In the genomic region with DNA sequence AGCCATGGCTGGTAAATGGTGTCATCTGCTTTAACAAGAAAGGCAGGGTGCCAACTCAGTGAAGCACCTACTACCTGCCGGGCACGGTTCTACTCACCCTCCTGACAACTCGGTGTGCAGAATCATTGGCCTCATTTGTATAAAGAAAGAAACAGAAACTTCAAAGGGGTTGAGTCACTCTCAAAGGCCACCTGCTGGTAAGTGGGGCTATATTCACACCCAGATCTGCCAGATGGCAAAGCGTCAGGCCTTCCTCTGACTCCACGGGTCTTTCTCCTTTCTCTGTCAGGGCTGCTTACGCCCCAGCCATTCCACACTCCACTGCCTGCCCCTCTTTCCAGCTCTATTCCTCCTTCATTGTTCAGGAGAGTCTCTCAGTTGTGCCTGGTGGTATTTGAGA, we compare ENCODE assay signal across 10 cellular contexts.
DNase-seq lines count a peak whose midpoint lies in the region; ATAC-seq and TF ChIP-seq lines count a peak whose summit lies in the region.
"Had no signal": no experiment of that assay in that cellular context is flagged by ENCODE, and none has a peak within 500 bp of the region (broad histone marks: within the 10 kb centered on the region; RNA-seq: fewer than 3 reads in every experiment).

No MANE protein-coding gene starts in this region.

- no peaks in the 10 kb centered on the region for H3K79me2 ChIP-seq in smooth muscle cell (ENCODE audit: low read depth)

- no peaks in the 10 kb centered on the region for H3K27me3 ChIP-seq in smooth muscle cell (ENCODE audit: low read depth)

- no peak overlapping the region for H3K4me3 Mint-ChIP-seq in activated CD4-positive, alpha-beta T cell treated with anti-CD3 and anti-CD28 coated beads for 36 hours
- H3K4me3 Mint-ChIP-seq: stimulated activated effector memory CD8-positive, alpha-beta T cell treated with anti-CD3 and anti-CD28 coated beads, Interleukin-12 subunit alpha, Interleukin-12 subunit beta, amount 100 ng/mL, for 72 hours had no signal

- no peak overlapping the region for H3K27ac ChIP-seq in smooth muscle cell (ENCODE audit: low read depth)

- ATAC-seq in activated CD4-positive, alpha-beta T cell treated with anti-CD3 and anti-CD28 coated beads for 36 hours: peak; percentile 36
- no peak for ATAC-seq in GM18861 (IDR thresholded peaks at IDR 0.05; ENCODE audit: unreplicated experiment)
- ATAC-seq: stimulated activated effector memory CD8-positive, alpha-beta T cell treated with anti-CD3 and anti-CD28 coated beads, Interleukin-12 subunit alpha, Interleukin-12 subunit beta, amount 100 ng/mL, for 72 hours had no signal

- H3K9ac ChIP-seq in smooth muscle cell (ENCODE audit: low read depth): no peak overlapping the region

- DNase-seq in activated CD4-positive, alpha-beta T cell treated with anti-CD3 and anti-CD28 coated beads for 36 hours: peak; percentile 10
- DNase-seq in activated CD4-positive, alpha-beta T cell treated with anti-CD3 and anti-CD28 coated beads for 1 hour: no peak
- DNase-seq in NCI-H345 (lab: John Stamatoyannopoulos, UW) (peak; percentile 79), fibroblast of the aortic adventitia (ENCODE audit: low read depth) (peak; percentile 7), smooth muscle cell (lab: John Stamatoyannopoulos, UW; ENCODE audit: unreplicated experiment) (no peak), 8988T (no peak)
- DNase-seq in activated CD4-positive, CD25-positive, alpha-beta regulatory T cell treated with anti-CD3 and anti-CD28 coated beads, Interleukin-2, amount 50 U/mL, for 72 hours: no peak
- DNase-seq: NCI-H2081 had no signal

- H3K4me3 ChIP-seq in fibroblast of the aortic adventitia (ENCODE audit: low read depth, low read length) (no peak overlapping the region), smooth muscle cell (no peak overlapping the region)

- intact Hi-C loops in activated CD4-positive, alpha-beta T cell treated with anti-CD3 and anti-CD28 coated beads for 36 hours (cut with DNase I, micrococcal nuclease): no loop called here

- H3K27me3 Mint-ChIP-seq in activated CD4-positive, alpha-beta T cell treated with anti-CD3 and anti-CD28 coated beads for 36 hours: no peaks in the 10 kb centered on the region

- no peaks in the 10 kb centered on the region for H3F3A ChIP-seq in smooth muscle cell (ENCODE audit: low read depth)

- H3K9me3 ChIP-seq in smooth muscle cell (replicated peaks; ENCODE audit: low read depth): no peaks in the 10 kb centered on the region

- peaks cover 6% of the 10 kb centered on the region for H3K9me3 Mint-ChIP-seq in activated CD4-positive, alpha-beta T cell treated with anti-CD3 and anti-CD28 coated beads for 36 hours (ENCODE audit: low read depth)

- no peak overlapping the region for H3K27ac Mint-ChIP-seq in activated CD4-positive, alpha-beta T cell treated with anti-CD3 and anti-CD28 coated beads for 36 hours
- H3K27ac Mint-ChIP-seq: stimulated activated effector memory CD8-positive, alpha-beta T cell treated with anti-CD3 and anti-CD28 coated beads, Interleukin-12 subunit alpha, Interleukin-12 subunit beta, amount 100 ng/mL, for 72 hours had no signal

- H2AFZ ChIP-seq in smooth muscle cell (ENCODE audit: low read depth): no peak overlapping the region

- POLR2A ChIA-PET in activated CD4-positive, alpha-beta T cell treated with anti-CD3 and anti-CD28 coated beads for 36 hours (lab: Charles Lee): no interaction called here

- H4K20me1 ChIP-seq in smooth muscle cell (ENCODE audit: low read depth): no peaks in the 10 kb centered on the region

- TF ChIP-seq CTCF in fibroblast of the aortic adventitia (IDR thresholded peaks at IDR 0.05; ENCODE audit: insufficient read depth, low read length) (no peak), smooth muscle cell (IDR thresholded peaks at IDR 0.05; ENCODE audit: borderline replicate concordance, insufficient read depth, poor library complexity, severe bottlenecking) (peak; percentile 8)

- H3K36me3 ChIP-seq in smooth muscle cell (ENCODE audit: low read depth): no peaks in the 10 kb centered on the region

- H3K4me2 ChIP-seq in smooth muscle cell: no peak overlapping the region

- no peaks in the 10 kb centered on the region for H3K36me3 Mint-ChIP-seq in activated CD4-positive, alpha-beta T cell treated with anti-CD3 and anti-CD28 coated beads for 36 hours (ENCODE audit: low read depth)
- H3K36me3 Mint-ChIP-seq: stimulated activated effector memory CD8-positive, alpha-beta T cell treated with anti-CD3 and anti-CD28 coated beads, Interleukin-12 subunit alpha, Interleukin-12 subunit beta, amount 100 ng/mL, for 72 hours had no signal

- 63% methylated on average over 6 of the region's 6 CpGs for WGBS in smooth muscle cell (ENCODE audit: low lambda C conversion rate)

- no peaks in the 10 kb centered on the region for H3K4me1 ChIP-seq in smooth muscle cell (ENCODE audit: low read depth)

- H3K4me1 Mint-ChIP-seq in activated CD4-positive, alpha-beta T cell treated with anti-CD3 and anti-CD28 coated beads for 36 hours: no peaks in the 10 kb centered on the region
- H3K4me1 Mint-ChIP-seq: stimulated activated effector memory CD8-positive, alpha-beta T cell treated with anti-CD3 and anti-CD28 coated beads, Interleukin-12 subunit alpha, Interleukin-12 subunit beta, amount 100 ng/mL, for 72 hours had no signal

- CTCF ChIA-PET in activated CD4-positive, alpha-beta T cell treated with anti-CD3 and anti-CD28 coated beads for 36 hours (lab: Charles Lee): no interaction called here

Comparison
In these comparisons a context has a peak if more than half of its experiments do, and no peak if none do; other contexts are left out.
1. DNase-seq: peak in activated CD4-positive, alpha-beta T cell treated with anti-CD3 and anti-CD28 coated beads for 36 hours (single experiment), NCI-H345 (single experiment) and fibroblast of the aortic adventitia (single experiment); none in activated CD4-positive, alpha-beta T cell treated with anti-CD3 and anti-CD28 coated beads for 1 hour (single experiment), smooth muscle cell (single experiment), activated CD4-positive, CD25-positive, alpha-beta regulatory T cell treated with anti-CD3 and anti-CD28 coated beads, Interleukin-2, amount 50 U/mL, for 72 hours (single experiment) and 8988T (single experiment).